In the genomic region with DNA sequence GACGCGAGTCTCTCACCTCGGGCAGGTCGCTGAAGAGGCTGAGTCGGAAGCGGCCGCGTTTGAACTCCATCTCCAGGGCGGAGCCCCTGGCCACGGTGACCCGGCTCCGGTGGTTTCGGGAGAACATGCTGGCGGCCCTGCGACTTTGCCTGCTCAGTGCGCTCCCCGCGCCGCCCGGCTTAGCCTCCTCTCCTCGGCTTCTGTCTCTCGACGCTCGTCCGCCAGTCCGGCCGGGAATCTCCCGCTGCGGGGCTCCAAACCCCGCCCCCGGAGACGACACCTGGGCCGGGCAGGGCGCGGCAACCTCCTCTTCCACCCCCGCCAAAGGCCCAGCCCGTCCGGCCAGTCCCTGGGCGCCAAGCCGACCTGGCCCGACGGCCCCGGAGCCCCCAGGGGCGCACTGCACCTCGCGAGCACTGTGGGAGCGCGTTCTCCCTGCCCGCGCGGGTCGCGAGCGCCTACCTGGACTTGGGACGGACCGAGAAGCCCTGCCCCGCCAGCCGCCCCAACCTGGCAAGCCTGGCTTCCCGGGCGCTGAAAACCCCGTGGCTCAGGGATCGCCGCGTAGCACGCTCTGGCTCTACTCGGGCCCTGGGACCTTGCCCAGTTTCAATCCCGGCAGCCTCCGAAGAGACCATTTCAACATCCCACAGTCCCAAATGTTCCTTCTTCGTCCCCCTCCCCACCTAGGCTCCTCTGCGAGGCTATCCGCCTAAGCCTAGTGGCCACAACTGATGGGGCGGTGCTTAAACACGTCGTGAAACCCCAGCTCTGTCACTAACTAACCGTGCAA, we compare ENCODE assay signal across 8 cellular contexts. TPM values are rescaled to one million over a fixed set of nuclear protein-coding genes. Genes with fewer than 3 reads are reported as not detected.
DNase-seq lines count a peak whose midpoint lies in the region; ATAC-seq and TF ChIP-seq lines count a peak whose summit lies in the region.

A gene with protein sequence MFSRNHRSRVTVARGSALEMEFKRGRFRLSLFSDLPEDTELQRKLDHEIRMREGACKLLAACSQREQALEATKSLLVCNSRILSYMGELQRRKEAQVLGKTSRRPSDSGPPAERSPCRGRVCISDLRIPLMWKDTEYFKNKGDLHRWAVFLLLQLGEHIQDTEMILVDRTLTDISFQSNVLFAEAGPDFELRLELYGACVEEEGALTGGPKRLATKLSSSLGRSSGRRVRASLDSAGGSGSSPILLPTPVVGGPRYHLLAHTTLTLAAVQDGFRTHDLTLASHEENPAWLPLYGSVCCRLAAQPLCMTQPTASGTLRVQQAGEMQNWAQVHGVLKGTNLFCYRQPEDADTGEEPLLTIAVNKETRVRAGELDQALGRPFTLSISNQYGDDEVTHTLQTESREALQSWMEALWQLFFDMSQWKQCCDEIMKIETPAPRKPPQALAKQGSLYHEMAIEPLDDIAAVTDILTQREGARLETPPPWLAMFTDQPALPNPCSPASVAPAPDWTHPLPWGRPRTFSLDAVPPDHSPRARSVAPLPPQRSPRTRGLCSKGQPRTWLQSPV (minus strand): TSS at position 248 of the 793 bp plus-strand sequence. CDS start 121 bp downstream, at position 127.

- H3K9me3 ChIP-seq in endodermal cell (ENCODE audit: control insufficient read depth, low read length) (no peaks in the 10 kb centered on the region), mucosa of rectum (ENCODE audit: control insufficient read depth in 2 of 2, low read length in 2 of 2) (no peaks in the 10 kb centered on the region)

- H3K4me3 ChIP-seq in endodermal cell (ENCODE audit: low read length) (peak within 1 kb of the TSS; percentile 96), mucosa of rectum (ENCODE audit: low read length in 2 of 2) (peak within 1 kb of the TSS; percentile 76)

- 1 to 3% methylated on average over 12 to 75 of the region's 75 CpGs for WGBS in endodermal cell (ENCODE audit: insufficient coverage in 1 of 2, insufficient read length in 1 of 2), 2 experiments

- H3K9ac ChIP-seq in endodermal cell (ENCODE audit: extremely low read depth, low read length, poor library complexity, severe bottlenecking), result peak within 1 kb of the TSS; percentile 95
- peak within 1 kb of the TSS; percentile 91 for H3K9ac ChIP-seq in mucosa of rectum (ENCODE audit: low read depth in 1 of 2, low read length in 2 of 2)

- no peaks in the 10 kb centered on the region for H3K27me3 Mint-ChIP-seq in endodermal cell (ENCODE audit: insufficient read depth)

- H3K27me3 ChIP-seq in endodermal cell (ENCODE audit: control insufficient read depth, insufficient read depth, low read length, poor library complexity, severe bottlenecking) (no peaks in the 10 kb centered on the region), mucosa of rectum (ENCODE audit: control insufficient read depth in 2 of 2, insufficient read depth in 2 of 2, low read length in 2 of 2) (peaks cover 0 to 3% of the 10 kb centered on the region in 2 donors)

- peaks cover 18% of the 10 kb centered on the region for H3K36me3 Mint-ChIP-seq in endodermal cell (ENCODE audit: low read depth)

- H3K36me3 ChIP-seq in endodermal cell (ENCODE audit: control insufficient read depth, insufficient read depth, low read length), result peaks cover 27% of the 10 kb centered on the region
- H3K36me3 ChIP-seq in mucosa of rectum (ENCODE audit: control insufficient read depth in 2 of 2, insufficient read depth in 2 of 2, low read length in 2 of 2), result no peaks in the 10 kb centered on the region

- DNase-seq in DMS53 treated with DMSO at 0.1 percent for 48 hours (lab: John Stamatoyannopoulos, UW; ENCODE audit: unreplicated experiment) (peak; percentile 73), T-helper 9 cell (peak; percentile 16), endodermal cell (peak; percentile 94), SIG-M5 (lab: John Stamatoyannopoulos, UW) (no peak)
- no peak for DNase-seq in effector CD4-positive, alpha-beta T cell

- ATAC-seq in HG02798 (IDR thresholded peaks at IDR 0.05; ENCODE audit: poor library complexity, unreplicated experiment) (peak; percentile 16), HG02870 (IDR thresholded peaks at IDR 0.05; ENCODE audit: unreplicated experiment) (no peak)

- H3K27ac ChIP-seq in endodermal cell (ENCODE audit: low read depth, low read length), result peak within 1 kb of the TSS; percentile 98
- peak within 1 kb of the TSS; percentile 95 to 98 for H3K27ac ChIP-seq in mucosa of rectum (ENCODE audit: low read depth in 2 of 2, low read length in 2 of 2)

- H3K9me3 Mint-ChIP-seq in endodermal cell, result no peaks in the 10 kb centered on the region

- H3K4me1 Mint-ChIP-seq in endodermal cell, result peaks cover 35% of the 10 kb centered on the region

- H3K4me1 ChIP-seq in endodermal cell (ENCODE audit: control insufficient read depth, insufficient read depth, low read length) (peaks cover 12% of the 10 kb centered on the region), mucosa of rectum (ENCODE audit: control insufficient read depth in 2 of 2, insufficient read depth in 2 of 2, low read length in 2 of 2) (peaks cover 14 to 26% of the 10 kb centered on the region in 2 donors)

- peak within 1 kb of the TSS; percentile 96 for H3K4me3 Mint-ChIP-seq in endodermal cell

- peak within 1 kb of the TSS; percentile 99 for H3K27ac Mint-ChIP-seq in endodermal cell

- peak; percentile 25 for TF ChIP-seq CTCF in endodermal cell (conservative IDR thresholded peaks at IDR 0.05)

RNA-seq across cellular contexts. Expression of the gene that starts here (rescaled TPM):
- 100 to 1,000 TPM in 1 of 2 donors, 10 to 100 TPM in 1; 83.6 to 117 TPM for total RNA-seq in endodermal cell
- 35.7 TPM for polyA plus RNA-seq in endodermal cell (2013, experiment 1 of 2)
- 34.4 TPM for polyA plus RNA-seq in endodermal cell (2013, experiment 2 of 2)

Comparison
In these comparisons a context has a peak if more than half of its experiments do, and no peak if none do; other contexts are left out.
1. DNase-seq: peak in DMS53 treated with DMSO at 0.1 percent for 48 hours (single experiment), T-helper 9 cell (single experiment) and endodermal cell (single experiment); none in effector CD4-positive, alpha-beta T cell (single experiment) and SIG-M5 (single experiment).